1 cellular context compared by ENCODE assay signal in genomic region chr19:13190781-13191540, GRCh38.
A peak's percentile ranks its signal among the peaks of the same experiment; 100 is the strongest.
TF ChIP-seq lines count a peak whose summit lies in the region.

No MANE protein-coding gene starts in this region.

TF ChIP-seq in HepG2, 621 proteins besides CTCF, POLR2A, EP300 and RAD21 (continued from another document and continues in another):
- TF ChIP-seq ZNF318 (CRISPR knock-in tag; IDR thresholded peaks at IDR 0.05): no peak
- no peak for TF ChIP-seq ZSCAN31 (CRISPR knock-in tag; IDR thresholded peaks at IDR 0.05; ENCODE audit: low read depth)
- TF ChIP-seq, protein P1, sequence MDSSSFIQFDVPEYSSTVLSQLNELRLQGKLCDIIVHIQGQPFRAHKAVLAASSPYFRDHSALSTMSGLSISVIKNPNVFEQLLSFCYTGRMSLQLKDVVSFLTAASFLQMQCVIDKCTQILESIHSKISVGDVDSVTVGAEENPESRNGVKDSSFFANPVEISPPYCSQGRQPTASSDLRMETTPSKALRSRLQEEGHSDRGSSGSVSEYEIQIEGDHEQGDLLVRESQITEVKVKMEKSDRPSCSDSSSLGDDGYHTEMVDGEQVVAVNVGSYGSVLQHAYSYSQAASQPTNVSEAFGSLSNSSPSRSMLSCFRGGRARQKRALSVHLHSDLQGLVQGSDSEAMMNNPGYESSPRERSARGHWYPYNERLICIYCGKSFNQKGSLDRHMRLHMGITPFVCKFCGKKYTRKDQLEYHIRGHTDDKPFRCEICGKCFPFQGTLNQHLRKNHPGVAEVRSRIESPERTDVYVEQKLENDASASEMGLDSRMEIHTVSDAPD (CRISPR knock-in tag; IDR thresholded peaks at IDR 0.05): no peak
- no peak for TF ChIP-seq GZF1 (CRISPR knock-in tag; IDR thresholded peaks at IDR 0.05)
- no peak for TF ChIP-seq ZNF614 (CRISPR knock-in tag; IDR thresholded peaks at IDR 0.05; ENCODE audit: borderline replicate concordance)
- no peak for TF ChIP-seq SP4 (CRISPR knock-in tag; IDR thresholded peaks at IDR 0.05)
- no peak for TF ChIP-seq HNRNPH1 (optimal IDR thresholded peaks at IDR 0.05; ENCODE audit: low read depth, low read length)
- TF ChIP-seq KDM2A (CRISPR knock-in tag; IDR thresholded peaks at IDR 0.05; ENCODE audit: borderline replicate concordance, low read depth): no peak
- no peak for TF ChIP-seq ARHGAP35 (CRISPR knock-in tag; IDR thresholded peaks at IDR 0.05; ENCODE audit: borderline replicate concordance)
- no peak for TF ChIP-seq ZNF30 (CRISPR knock-in tag; IDR thresholded peaks at IDR 0.05)
- no peak for TF ChIP-seq BATF2 (CRISPR knock-in tag; IDR thresholded peaks at IDR 0.05)
- TF ChIP-seq, protein P2, sequence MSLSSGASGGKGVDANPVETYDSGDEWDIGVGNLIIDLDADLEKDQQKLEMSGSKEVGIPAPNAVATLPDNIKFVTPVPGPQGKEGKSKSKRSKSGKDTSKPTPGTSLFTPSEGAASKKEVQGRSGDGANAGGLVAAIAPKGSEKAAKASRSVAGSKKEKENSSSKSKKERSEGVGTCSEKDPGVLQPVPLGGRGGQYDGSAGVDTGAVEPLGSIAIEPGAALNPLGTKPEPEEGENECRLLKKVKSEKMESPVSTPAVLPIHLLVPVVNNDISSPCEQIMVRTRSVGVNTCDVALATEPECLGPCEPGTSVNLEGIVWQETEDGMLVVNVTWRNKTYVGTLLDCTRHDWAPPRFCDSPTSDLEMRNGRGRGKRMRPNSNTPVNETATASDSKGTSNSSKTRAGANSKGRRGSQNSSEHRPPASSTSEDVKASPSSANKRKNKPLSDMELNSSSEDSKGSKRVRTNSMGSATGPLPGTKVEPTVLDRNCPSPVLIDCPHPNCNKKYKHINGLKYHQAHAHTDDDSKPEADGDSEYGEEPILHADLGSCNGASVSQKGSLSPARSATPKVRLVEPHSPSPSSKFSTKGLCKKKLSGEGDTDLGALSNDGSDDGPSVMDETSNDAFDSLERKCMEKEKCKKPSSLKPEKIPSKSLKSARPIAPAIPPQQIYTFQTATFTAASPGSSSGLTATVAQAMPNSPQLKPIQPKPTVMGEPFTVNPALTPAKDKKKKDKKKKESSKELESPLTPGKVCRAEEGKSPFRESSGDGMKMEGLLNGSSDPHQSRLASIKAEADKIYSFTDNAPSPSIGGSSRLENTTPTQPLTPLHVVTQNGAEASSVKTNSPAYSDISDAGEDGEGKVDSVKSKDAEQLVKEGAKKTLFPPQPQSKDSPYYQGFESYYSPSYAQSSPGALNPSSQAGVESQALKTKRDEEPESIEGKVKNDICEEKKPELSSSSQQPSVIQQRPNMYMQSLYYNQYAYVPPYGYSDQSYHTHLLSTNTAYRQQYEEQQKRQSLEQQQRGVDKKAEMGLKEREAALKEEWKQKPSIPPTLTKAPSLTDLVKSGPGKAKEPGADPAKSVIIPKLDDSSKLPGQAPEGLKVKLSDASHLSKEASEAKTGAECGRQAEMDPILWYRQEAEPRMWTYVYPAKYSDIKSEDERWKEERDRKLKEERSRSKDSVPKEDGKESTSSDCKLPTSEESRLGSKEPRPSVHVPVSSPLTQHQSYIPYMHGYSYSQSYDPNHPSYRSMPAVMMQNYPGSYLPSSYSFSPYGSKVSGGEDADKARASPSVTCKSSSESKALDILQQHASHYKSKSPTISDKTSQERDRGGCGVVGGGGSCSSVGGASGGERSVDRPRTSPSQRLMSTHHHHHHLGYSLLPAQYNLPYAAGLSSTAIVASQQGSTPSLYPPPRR (CRISPR knock-in tag; IDR thresholded peaks at IDR 0.05; ENCODE audit: borderline replicate concordance): peak; percentile 31; the same call in 1 of the 2 replicates
- TF ChIP-seq TIGD3 (CRISPR knock-in tag; IDR thresholded peaks at IDR 0.05; ENCODE audit: borderline replicate concordance): no peak
- no peak for TF ChIP-seq SRF (IDR thresholded peaks at IDR 0.05; ENCODE audit: low read depth, low read length)
- peak; percentile 70 for TF ChIP-seq RARA (CRISPR knock-in tag; IDR thresholded peaks at IDR 0.05)
- TF ChIP-seq, protein P3, sequence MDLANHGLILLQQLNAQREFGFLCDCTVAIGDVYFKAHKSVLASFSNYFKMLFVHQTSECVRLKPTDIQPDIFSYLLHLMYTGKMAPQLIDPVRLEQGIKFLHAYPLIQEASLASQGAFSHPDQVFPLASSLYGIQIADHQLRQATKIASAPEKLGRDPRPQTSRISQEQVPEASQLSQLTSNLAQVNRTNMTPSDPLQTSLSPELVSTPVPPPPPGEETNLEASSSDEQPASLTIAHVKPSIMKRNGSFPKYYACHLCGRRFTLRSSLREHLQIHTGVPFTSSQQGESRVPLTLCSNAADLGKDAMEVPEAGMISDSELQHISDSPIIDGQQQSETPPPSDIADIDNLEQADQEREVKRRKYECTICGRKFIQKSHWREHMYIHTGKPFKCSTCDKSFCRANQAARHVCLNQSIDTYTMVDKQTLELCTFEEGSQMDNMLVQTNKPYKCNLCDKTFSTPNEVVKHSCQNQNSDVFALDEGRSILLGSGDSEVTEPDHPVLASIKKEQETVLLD (CRISPR knock-in tag; IDR thresholded peaks at IDR 0.05; ENCODE audit: low read depth): no peak
- TF ChIP-seq ZNF337 (CRISPR knock-in tag; IDR thresholded peaks at IDR 0.05; ENCODE audit: borderline replicate concordance, low read depth): no peak
- no peak for TF ChIP-seq NFIC (IDR thresholded peaks at IDR 0.05; ENCODE audit: low read length)
- TF ChIP-seq REPIN1 (CRISPR knock-in tag; IDR thresholded peaks at IDR 0.05; ENCODE audit: borderline replicate concordance, low read depth): no peak
- TF ChIP-seq, protein P4, sequence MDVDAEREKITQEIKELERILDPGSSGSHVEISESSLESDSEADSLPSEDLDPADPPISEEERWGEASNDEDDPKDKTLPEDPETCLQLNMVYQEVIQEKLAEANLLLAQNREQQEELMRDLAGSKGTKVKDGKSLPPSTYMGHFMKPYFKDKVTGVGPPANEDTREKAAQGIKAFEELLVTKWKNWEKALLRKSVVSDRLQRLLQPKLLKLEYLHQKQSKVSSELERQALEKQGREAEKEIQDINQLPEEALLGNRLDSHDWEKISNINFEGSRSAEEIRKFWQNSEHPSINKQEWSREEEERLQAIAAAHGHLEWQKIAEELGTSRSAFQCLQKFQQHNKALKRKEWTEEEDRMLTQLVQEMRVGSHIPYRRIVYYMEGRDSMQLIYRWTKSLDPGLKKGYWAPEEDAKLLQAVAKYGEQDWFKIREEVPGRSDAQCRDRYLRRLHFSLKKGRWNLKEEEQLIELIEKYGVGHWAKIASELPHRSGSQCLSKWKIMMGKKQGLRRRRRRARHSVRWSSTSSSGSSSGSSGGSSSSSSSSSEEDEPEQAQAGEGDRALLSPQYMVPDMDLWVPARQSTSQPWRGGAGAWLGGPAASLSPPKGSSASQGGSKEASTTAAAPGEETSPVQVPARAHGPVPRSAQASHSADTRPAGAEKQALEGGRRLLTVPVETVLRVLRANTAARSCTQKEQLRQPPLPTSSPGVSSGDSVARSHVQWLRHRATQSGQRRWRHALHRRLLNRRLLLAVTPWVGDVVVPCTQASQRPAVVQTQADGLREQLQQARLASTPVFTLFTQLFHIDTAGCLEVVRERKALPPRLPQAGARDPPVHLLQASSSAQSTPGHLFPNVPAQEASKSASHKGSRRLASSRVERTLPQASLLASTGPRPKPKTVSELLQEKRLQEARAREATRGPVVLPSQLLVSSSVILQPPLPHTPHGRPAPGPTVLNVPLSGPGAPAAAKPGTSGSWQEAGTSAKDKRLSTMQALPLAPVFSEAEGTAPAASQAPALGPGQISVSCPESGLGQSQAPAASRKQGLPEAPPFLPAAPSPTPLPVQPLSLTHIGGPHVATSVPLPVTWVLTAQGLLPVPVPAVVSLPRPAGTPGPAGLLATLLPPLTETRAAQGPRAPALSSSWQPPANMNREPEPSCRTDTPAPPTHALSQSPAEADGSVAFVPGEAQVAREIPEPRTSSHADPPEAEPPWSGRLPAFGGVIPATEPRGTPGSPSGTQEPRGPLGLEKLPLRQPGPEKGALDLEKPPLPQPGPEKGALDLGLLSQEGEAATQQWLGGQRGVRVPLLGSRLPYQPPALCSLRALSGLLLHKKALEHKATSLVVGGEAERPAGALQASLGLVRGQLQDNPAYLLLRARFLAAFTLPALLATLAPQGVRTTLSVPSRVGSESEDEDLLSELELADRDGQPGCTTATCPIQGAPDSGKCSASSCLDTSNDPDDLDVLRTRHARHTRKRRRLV (CRISPR knock-in tag; IDR thresholded peaks at IDR 0.05): no peak
- no peak for TF ChIP-seq NFYC (CRISPR knock-in tag; IDR thresholded peaks at IDR 0.05)
- TF ChIP-seq TBL1XR1 (IDR thresholded peaks at IDR 0.05; ENCODE audit: borderline replicate concordance, low read length, partially characterized antibody): no peak
- no peak for TF ChIP-seq SIX4 (CRISPR knock-in tag; IDR thresholded peaks at IDR 0.05)
- no peak for TF ChIP-seq ZNF720 (CRISPR knock-in tag; IDR thresholded peaks at IDR 0.05)
- TF ChIP-seq SIN3B (IDR thresholded peaks at IDR 0.05; ENCODE audit: low read length): no peak
- TF ChIP-seq ZNF296 (CRISPR knock-in tag; conservative IDR thresholded peaks at IDR 0.05): no peak
- no peak for TF ChIP-seq ZNF589 (CRISPR knock-in tag; conservative IDR thresholded peaks at IDR 0.05)
- no peak for TF ChIP-seq ZNF615 (CRISPR knock-in tag; IDR thresholded peaks at IDR 0.05; ENCODE audit: borderline replicate concordance)
- TF ChIP-seq KLF12 (CRISPR knock-in tag; IDR thresholded peaks at IDR 0.05; ENCODE audit: borderline replicate concordance): no peak
- peak; percentile 56; the same call in 1 of the 2 replicates for TF ChIP-seq MAZ (IDR thresholded peaks at IDR 0.05; ENCODE audit: borderline replicate concordance, low read depth, low read length)
- no peak for TF ChIP-seq MAZ (CRISPR knock-in tag; IDR thresholded peaks at IDR 0.05; ENCODE audit: low read depth)
- TF ChIP-seq, protein P5, sequence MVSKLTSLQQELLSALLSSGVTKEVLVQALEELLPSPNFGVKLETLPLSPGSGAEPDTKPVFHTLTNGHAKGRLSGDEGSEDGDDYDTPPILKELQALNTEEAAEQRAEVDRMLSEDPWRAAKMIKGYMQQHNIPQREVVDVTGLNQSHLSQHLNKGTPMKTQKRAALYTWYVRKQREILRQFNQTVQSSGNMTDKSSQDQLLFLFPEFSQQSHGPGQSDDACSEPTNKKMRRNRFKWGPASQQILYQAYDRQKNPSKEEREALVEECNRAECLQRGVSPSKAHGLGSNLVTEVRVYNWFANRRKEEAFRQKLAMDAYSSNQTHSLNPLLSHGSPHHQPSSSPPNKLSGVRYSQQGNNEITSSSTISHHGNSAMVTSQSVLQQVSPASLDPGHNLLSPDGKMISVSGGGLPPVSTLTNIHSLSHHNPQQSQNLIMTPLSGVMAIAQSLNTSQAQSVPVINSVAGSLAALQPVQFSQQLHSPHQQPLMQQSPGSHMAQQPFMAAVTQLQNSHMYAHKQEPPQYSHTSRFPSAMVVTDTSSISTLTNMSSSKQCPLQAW (CRISPR knock-in tag; IDR thresholded peaks at IDR 0.05): no peak; the same call in 1 of the 2 replicates
